ENCODE assay signal across 29 cellular contexts in genomic region chr18:77517901-77518300, GRCh38.
"Had no signal": no experiment of that assay in that cellular context is flagged by ENCODE, and none has a peak within 500 bp of the region (broad histone marks: within the 10 kb centered on the region; RNA-seq: fewer than 3 reads in every experiment).

No MANE protein-coding gene starts in this region.

- H3K4me3 Mint-ChIP-seq: immature natural killer cell; naive B cell; natural killer cell; nephron progenitor cell; neural progenitor cell; stimulated activated naive CD8-positive, alpha-beta T cell treated with anti-CD3 and anti-CD28 coated beads, Interleukin-15, Interleukin-2, amounts not matched to agents 100 ng/mL and 50 ng/mL, for 24 hours had no signal

- H3K4me3 ChIP-seq: heart left ventricle, lower lobe of right lung, neural progenitor cell, pancreas, prostate gland, skin epidermis, thyroid gland, transverse colon, upper lobe of left lung had no signal

- H3K36me3 ChIP-seq: heart left ventricle, lower lobe of right lung, neural progenitor cell, pancreas, prostate gland, thyroid gland, transverse colon, upper lobe of left lung had no signal

- H3K27me3 Mint-ChIP-seq: naive B cell had no signal

- H3K27ac Mint-ChIP-seq: immature natural killer cell; naive B cell; natural killer cell; nephron progenitor cell; neural progenitor cell; stimulated activated naive CD8-positive, alpha-beta T cell treated with anti-CD3 and anti-CD28 coated beads, Interleukin-15, Interleukin-2, amounts not matched to agents 100 ng/mL and 50 ng/mL, for 24 hours had no signal

- H3K9ac ChIP-seq: neural progenitor cell had no signal

- FAIRE-seq: islet of Langerhans, pancreas, urothelium cell line had no signal

- H3K36me3 Mint-ChIP-seq: immature natural killer cell, naive B cell, natural killer cell, neural progenitor cell had no signal

- H3K27me3 ChIP-seq: heart left ventricle, neural progenitor cell, thyroid gland, transverse colon, upper lobe of left lung had no signal

- H3K4me1 Mint-ChIP-seq: immature natural killer cell, naive B cell, natural killer cell, nephron progenitor cell, neural progenitor cell had no signal

- H3K27ac ChIP-seq: heart left ventricle, lower lobe of right lung, neural progenitor cell, pancreas, prostate gland, skin epidermis, thyroid gland, transverse colon, upper lobe of left lung had no signal

- DNase-seq: glutamatergic neuron; heart left ventricle; hypothalamus; immature natural killer cell; lower lobe of right lung; mammary epithelial cell; mesenchymal stem cell; naive B cell; natural killer cell; nephron progenitor cell; pancreas; retina; right cardiac atrium; stimulated activated CD4-positive, alpha-beta T cell treated with anti-CD3 and anti-CD28 coated beads, Interleukin-12 subunit alpha, Interleukin-12 subunit beta, amount 100 ng/mL, for 4 hours; stimulated activated CD4-positive, alpha-beta T cell treated with anti-CD3 and anti-CD28 coated beads, Interleukin-15, amount 100 ng/mL, for 24 hours; stimulated activated CD4-positive, alpha-beta T cell treated with anti-CD3 and anti-CD28 coated beads, Interleukin-2, amount 100 ng/mL, for 24 hours; stimulated activated CD4-positive, alpha-beta T cell treated with anti-CD3 and anti-CD28 coated beads, Interleukin-4, amount 100 ng/mL, for 1 hour; stimulated activated naive CD4-positive, alpha-beta T cell; substantia nigra; thyroid gland; transverse colon had no signal

- H3K9me3 ChIP-seq: lower lobe of right lung, pancreas, prostate gland, thyroid gland, transverse colon had no signal

- H3K4me1 ChIP-seq: heart left ventricle, lower lobe of right lung, neural progenitor cell, pancreas, prostate gland, thyroid gland, transverse colon, upper lobe of left lung had no signal

- ATAC-seq: heart left ventricle, natural killer cell, pancreas, right cardiac atrium, sciatic nerve had no signal
